ENCODE assay signal across 18 cellular contexts in genomic region chr11:22681281-22681812, GRCh38. TPM values are rescaled to one million over a fixed set of nuclear protein-coding genes. Genes with fewer than 3 reads are reported as not detected.
DNase-seq lines count a peak whose midpoint lies in the region; ATAC-seq and TF ChIP-seq lines count a peak whose summit lies in the region.
"Had no signal": no experiment of that assay in that cellular context is flagged by ENCODE, and none has a peak within 500 bp of the region (broad histone marks: within the 10 kb centered on the region; RNA-seq: fewer than 3 reads in every experiment).

No MANE protein-coding gene starts in this region.

- H3K27ac ChIP-seq in OCI-LY3 (ENCODE audit: low read length): no peak overlapping the region
- H3K27ac ChIP-seq in CD4-positive, alpha-beta memory T cell (ENCODE audit: low read depth, low read length): no peak overlapping the region
- H3K27ac ChIP-seq: epithelial cell of prostate, gastroesophageal sphincter had no signal

- no peaks in the 10 kb centered on the region for H3K4me1 Mint-ChIP-seq in activated T-cell treated with anti-CD3 and anti-CD28 coated beads, Interleukin-2, amount 50 U/mL, for 24 hours (ENCODE audit: low read depth)
- no peaks in the 10 kb centered on the region for H3K4me1 Mint-ChIP-seq in CD4-positive, alpha-beta memory T cell
- H3K4me1 Mint-ChIP-seq: T-helper 17 cell had no signal

- H3K27me3 ChIP-seq in OCI-LY3 (ENCODE audit: low read depth, low read length): no peaks in the 10 kb centered on the region
- H3K27me3 ChIP-seq in CD4-positive, alpha-beta memory T cell (ENCODE audit: insufficient read depth, low read length): no peaks in the 10 kb centered on the region
- H3K27me3 ChIP-seq: gastroesophageal sphincter had no signal

- 0 out of 2 replicates have a peak overlapping the region, but pooled peaks have one; percentile 16 for H3K4me3 ChIP-seq in OCI-LY3 (ENCODE audit: low read length)
- no peak overlapping the region for H3K4me3 ChIP-seq in CD4-positive, alpha-beta memory T cell (ENCODE audit: low read length in 2 of 2)
- H3K4me3 ChIP-seq: gastroesophageal sphincter had no signal

- no peaks in the 10 kb centered on the region for H3K9me3 ChIP-seq in OCI-LY3 (ENCODE audit: insufficient read depth, low read length)
- H3K9me3 ChIP-seq in CD4-positive, alpha-beta memory T cell (ENCODE audit: control insufficient read depth in 1 of 2, low read length in 2 of 2): no peaks in the 10 kb centered on the region
- H3K9me3 ChIP-seq: gastroesophageal sphincter had no signal

- no peaks in the 10 kb centered on the region for H3K36me3 ChIP-seq in OCI-LY3 (replicated peaks; ENCODE audit: low read depth, low read length)
- no peaks in the 10 kb centered on the region for H3K36me3 ChIP-seq in CD4-positive, alpha-beta memory T cell (ENCODE audit: insufficient read depth, low read length)
- H3K36me3 ChIP-seq: gastroesophageal sphincter had no signal

- H3K9ac ChIP-seq in OCI-LY3 (ENCODE audit: low read length): no peak overlapping the region

- POLR2A ChIA-PET in CD4-positive, alpha-beta memory T cell (lab: Charles Lee; ENCODE audit: partially characterized antibody): no interaction called here

- no peaks in the 10 kb centered on the region for H3K79me2 ChIP-seq in OCI-LY3 (ENCODE audit: low read length)

- CTCF ChIA-PET in CD4-positive, alpha-beta memory T cell (lab: Charles Lee; ENCODE audit: partially characterized antibody): no interaction called here

- no peaks in the 10 kb centered on the region for H4K20me1 ChIP-seq in OCI-LY3 (ENCODE audit: insufficient read depth, low read length)

- TF ChIP-seq CTCF in OCI-LY3 (IDR thresholded peaks at IDR 0.05; ENCODE audit: low read depth, low read length): no peak

- no peak overlapping the region for H3K27ac Mint-ChIP-seq in activated T-cell treated with anti-CD3 and anti-CD28 coated beads, Interleukin-2, amount 50 U/mL, for 24 hours
- no peak overlapping the region for H3K27ac Mint-ChIP-seq in CD4-positive, alpha-beta memory T cell
- H3K27ac Mint-ChIP-seq: nephron progenitor cell; stimulated activated naive CD8-positive, alpha-beta T cell treated with anti-CD3 and anti-CD28 coated beads, Interleukin-15, Interleukin-2, amounts not matched to agents 100 ng/mL and 50 ng/mL, for 24 hours; T-helper 17 cell had no signal

- intact Hi-C loops in Right ventricle myocardium inferior (cut with DNase I): no loop called here
- intact Hi-C loops in CD4-positive, alpha-beta memory T cell (cut with micrococcal nuclease): no loop called here

- peaks cover 24% of the 10 kb centered on the region for H3K4me1 ChIP-seq in OCI-LY3 (ENCODE audit: low read length)
- H3K4me1 ChIP-seq in CD4-positive, alpha-beta memory T cell (ENCODE audit: insufficient read depth, low read length): no peaks in the 10 kb centered on the region
- H3K4me1 ChIP-seq: gastroesophageal sphincter had no signal

- H3K4me3 Mint-ChIP-seq in activated T-cell treated with anti-CD3 and anti-CD28 coated beads, Interleukin-2, amount 50 U/mL, for 24 hours: no peak overlapping the region
- H3K4me3 Mint-ChIP-seq in CD4-positive, alpha-beta memory T cell: no peak overlapping the region
- H3K4me3 Mint-ChIP-seq: nephron progenitor cell; stimulated activated naive CD8-positive, alpha-beta T cell treated with anti-CD3 and anti-CD28 coated beads, Interleukin-15, Interleukin-2, amounts not matched to agents 100 ng/mL and 50 ng/mL, for 24 hours; T-helper 17 cell had no signal

- DNase-seq in Right ventricle myocardium inferior (ENCODE audit: missing footprints) (no peak), NCI-H1436 treated with DMSO at 0.1 percent for 48 hours (lab: John Stamatoyannopoulos, UW) (no peak)
- DNase-seq in activated T-cell treated with anti-CD3 and anti-CD28 coated beads, Interleukin-2, amount 50 U/mL, for 24 hours: no peak
- DNase-seq in CD4-positive, alpha-beta memory T cell: no peak
- DNase-seq: activated CD4-positive, CD25-positive, alpha-beta regulatory T cell; COR-L47; mesenchymal stem cell; NCI-H1048; nephron progenitor cell; T-helper 17 cell had no signal

- ATAC-seq in GM18511 (IDR thresholded peaks at IDR 0.05; ENCODE audit: unreplicated experiment) (peak; percentile 73), GM21381 (IDR thresholded peaks at IDR 0.05; ENCODE audit: unreplicated experiment) (peak; percentile 66), HG03095 (IDR thresholded peaks at IDR 0.05; ENCODE audit: unreplicated experiment) (peak; percentile 46), Right ventricle myocardium inferior (no peak)
- ATAC-seq: gastroesophageal sphincter, HCT116, T-helper 17 cell had no signal

- peaks cover 4% of the 10 kb centered on the region for H3K27me3 Mint-ChIP-seq in activated T-cell treated with anti-CD3 and anti-CD28 coated beads, Interleukin-2, amount 50 U/mL, for 24 hours
- peaks cover 1 to 8% of the 10 kb centered on the region in 2 donors for H3K27me3 Mint-ChIP-seq in CD4-positive, alpha-beta memory T cell

- no peak overlapping the region for H2AFZ ChIP-seq in OCI-LY3 (ENCODE audit: low read depth, low read length)

- H3K36me3 Mint-ChIP-seq in activated T-cell treated with anti-CD3 and anti-CD28 coated beads, Interleukin-2, amount 50 U/mL, for 24 hours (ENCODE audit: low read depth): no peaks in the 10 kb centered on the region
- no peaks in the 10 kb centered on the region for H3K36me3 Mint-ChIP-seq in CD4-positive, alpha-beta memory T cell

- no peaks in the 10 kb centered on the region for H3K9me3 Mint-ChIP-seq in activated T-cell treated with anti-CD3 and anti-CD28 coated beads, Interleukin-2, amount 50 U/mL, for 24 hours
- no peaks in the 10 kb centered on the region for H3K9me3 Mint-ChIP-seq in CD4-positive, alpha-beta memory T cell
- H3K9me3 Mint-ChIP-seq: nephron progenitor cell; stimulated activated naive CD8-positive, alpha-beta T cell treated with anti-CD3 and anti-CD28 coated beads, Interleukin-15, Interleukin-2, amounts not matched to agents 100 ng/mL and 50 ng/mL, for 24 hours had no signal

- H3K4me2 ChIP-seq in OCI-LY3 (ENCODE audit: low read length): peak overlapping the region; percentile 52

RNA-seq across cellular contexts. Expression of gene GAS2, which starts 14.9 kb away (rescaled TPM):
- 10.0 TPM for total RNA-seq in Right ventricle myocardium inferior
- total RNA-seq in CD4-positive, alpha-beta memory T cell: 1 to 10 TPM; 3.3 to 3.4 TPM
- 1 to 10 TPM; 2.7 to 3.0 TPM for polyA plus RNA-seq in CD4-positive, alpha-beta memory T cell

RNA-seq across cellular contexts. Expression of gene FANCF, which starts 55.7 kb away (rescaled TPM):
- 4.8 TPM for total RNA-seq in Right ventricle myocardium inferior
- total RNA-seq in CD4-positive, alpha-beta memory T cell: 10 to 100 TPM; 22.2 to 23.5 TPM
- polyA plus RNA-seq in CD4-positive, alpha-beta memory T cell: 10 to 100 TPM in 1 of 2 donors, 1 to 10 TPM in 1; 8.6 to 17.7 TPM
